25 cellular contexts compared by ENCODE assay signal in genomic region chr7:132199626-132200025, GRCh38.
DNase-seq lines count a peak whose midpoint lies in the region; ATAC-seq, FAIRE-seq and TF ChIP-seq lines count a peak whose summit lies in the region.
"Had no signal": no experiment of that assay in that cellular context is flagged by ENCODE, and none has a peak within 500 bp of the region (broad histone marks: within the 10 kb centered on the region; RNA-seq: fewer than 3 reads in every experiment).

No MANE protein-coding gene starts in this region.

- no peaks in the 10 kb centered on the region for H3K36me3 ChIP-seq in bronchial epithelial cell (ENCODE audit: control insufficient read depth, insufficient read depth, low read length)
- H3K36me3 ChIP-seq: BLaER1 treated with 17β-estradiol and CSF1 and Interleukin-3, amounts not matched to agents 10 nM and 100 nM had no signal

- peaks cover 0 to 7% (median 3%) of the 10 kb centered on the region in 7 donors for H3K9me3 Mint-ChIP-seq in CD14-positive monocyte
- H3K9me3 Mint-ChIP-seq in activated T-helper 17 cell treated with anti-CD3 and anti-CD28 coated beads, Interleukin-2, amount 50 U/mL, for 72 hours: no peaks in the 10 kb centered on the region
- H3K9me3 Mint-ChIP-seq: CD8-positive, alpha-beta memory T cell had no signal

- peak; percentile 58 for FAIRE-seq in bronchial epithelial cell (lab: Jason Lieb, UNC)
- FAIRE-seq: A204.1, GM12878, GM12892, GM19239 had no signal

- H3K4me3 ChIP-seq in bronchial epithelial cell (ENCODE audit: low read depth, low read length): no peak overlapping the region
- H3K4me3 ChIP-seq: BLaER1 treated with 17β-estradiol and CSF1 and Interleukin-3, amounts not matched to agents 10 nM and 100 nM; GM12878 had no signal

- no peaks in the 10 kb centered on the region for H3K36me3 Mint-ChIP-seq in CD14-positive monocyte
- no peaks in the 10 kb centered on the region for H3K36me3 Mint-ChIP-seq in activated T-helper 17 cell treated with anti-CD3 and anti-CD28 coated beads, Interleukin-2, amount 50 U/mL, for 72 hours (ENCODE audit: low read depth)
- H3K36me3 Mint-ChIP-seq: CD4-positive, alpha-beta memory T cell; CD4-positive, CD25-positive, alpha-beta regulatory T cell; CD8-positive, alpha-beta memory T cell had no signal

- no peak overlapping the region for H3K27ac Mint-ChIP-seq in CD14-positive monocyte
- no peak overlapping the region for H3K27ac Mint-ChIP-seq in activated T-helper 17 cell treated with anti-CD3 and anti-CD28 coated beads, Interleukin-2, amount 50 U/mL, for 72 hours
- H3K27ac Mint-ChIP-seq: B cell; CD4-positive, CD25-positive, alpha-beta regulatory T cell; CD8-positive, alpha-beta memory T cell had no signal

- no peaks in the 10 kb centered on the region for H3K27me3 ChIP-seq in bronchial epithelial cell (ENCODE audit: control insufficient read depth, insufficient read depth, low read length)
- H3K27me3 ChIP-seq: BLaER1 treated with 17β-estradiol and CSF1 and Interleukin-3, amounts not matched to agents 10 nM and 100 nM had no signal

- no peak overlapping the region for H3K4me3 Mint-ChIP-seq in CD14-positive monocyte
- no peak overlapping the region for H3K4me3 Mint-ChIP-seq in activated T-helper 17 cell treated with anti-CD3 and anti-CD28 coated beads, Interleukin-2, amount 50 U/mL, for 72 hours
- H3K4me3 Mint-ChIP-seq: B cell; CD4-positive, alpha-beta memory T cell; CD4-positive, CD25-positive, alpha-beta regulatory T cell; CD8-positive, alpha-beta memory T cell had no signal

- ATAC-seq in GM18498 (IDR thresholded peaks at IDR 0.05; ENCODE audit: unreplicated experiment) (no peak), GM21619 (IDR thresholded peaks at IDR 0.05; ENCODE audit: unreplicated experiment) (no peak)
- no peak for ATAC-seq in activated T-helper 17 cell treated with anti-CD3 and anti-CD28 coated beads, Interleukin-2, amount 50 U/mL, for 72 hours (replicated peaks)
- ATAC-seq: GM12878 had no signal

- DNase-seq in CD14-positive monocyte (ENCODE audit: low spot score) (peak; percentile 8), bronchial epithelial cell (ENCODE audit: low read depth) (no peak), mesenteric fat pad (ENCODE audit: low spot score) (peak; percentile 59), putamen (ENCODE audit: low spot score) (peak; percentile 10)
- DNase-seq: 8988T; AML-193; CD4-positive, alpha-beta memory T cell; CD4-positive, CD25-positive, alpha-beta regulatory T cell; CD8-positive, alpha-beta memory T cell; DMS 273 treated with DMSO at 0.1 percent for 48 hours; DMS153; DMS53; DMS79; DND-41; EL; GDM1 had no signal

- peaks cover 5% of the 10 kb centered on the region in 3 donors for H3K27me3 Mint-ChIP-seq in CD14-positive monocyte (ENCODE audit: low read depth in 3 of 3)
- H3K27me3 Mint-ChIP-seq in activated T-helper 17 cell treated with anti-CD3 and anti-CD28 coated beads, Interleukin-2, amount 50 U/mL, for 72 hours: no peaks in the 10 kb centered on the region
- H3K27me3 Mint-ChIP-seq: B cell had no signal

- no peak for TF ChIP-seq CTCF in CD14-positive monocyte (IDR thresholded peaks at IDR 0.05)
- TF ChIP-seq CTCF in bronchial epithelial cell (IDR thresholded peaks at IDR 0.05; ENCODE audit: insufficient read depth, low read length, severe bottlenecking): no peak

- intact Hi-C loops in CD14-positive monocyte (cut with micrococcal nuclease): no loop called here

- no peaks in the 10 kb centered on the region for H3K4me1 Mint-ChIP-seq in CD14-positive monocyte
- no peaks in the 10 kb centered on the region for H3K4me1 Mint-ChIP-seq in activated T-helper 17 cell treated with anti-CD3 and anti-CD28 coated beads, Interleukin-2, amount 50 U/mL, for 72 hours
- H3K4me1 Mint-ChIP-seq: B cell; CD4-positive, alpha-beta memory T cell; CD4-positive, CD25-positive, alpha-beta regulatory T cell; CD8-positive, alpha-beta memory T cell had no signal
